10 cellular contexts compared by ENCODE assay signal in the genomic region with DNA sequence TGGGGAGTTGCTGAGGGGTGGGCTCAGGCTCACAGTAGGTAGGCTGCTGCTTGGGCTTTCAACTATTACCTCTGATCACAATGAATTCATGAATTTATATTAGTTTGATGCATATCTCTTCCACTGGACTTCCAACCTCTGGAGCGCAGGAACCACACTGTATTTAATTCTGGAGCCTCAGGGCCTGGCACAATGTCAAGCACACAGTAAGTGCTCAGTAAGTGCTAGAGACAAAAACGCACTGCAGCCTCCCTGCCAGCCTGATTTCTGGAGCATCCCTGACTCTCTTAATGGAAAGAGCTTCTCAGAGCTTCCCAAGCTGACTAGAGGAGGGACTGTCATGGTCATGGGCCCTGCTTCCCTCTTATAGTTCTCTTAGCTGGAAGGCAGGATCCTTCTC. TPM values are rescaled to one million over a fixed set of nuclear protein-coding genes. Genes with fewer than 3 reads are reported as not detected.
DNase-seq lines count a peak whose midpoint lies in the region; ATAC-seq and TF ChIP-seq lines count a peak whose summit lies in the region.
"Had no signal": no experiment of that assay in that cellular context is flagged by ENCODE, and none has a peak within 500 bp of the region (broad histone marks: within the 10 kb centered on the region; RNA-seq: fewer than 3 reads in every experiment).

No MANE protein-coding gene starts in this region.

- ATAC-seq in HG03196 (IDR thresholded peaks at IDR 0.05; ENCODE audit: unreplicated experiment) (peak; percentile 2), naive B cell (ENCODE audit: low read depth in 2 of 2) (no peak), GM21576 (IDR thresholded peaks at IDR 0.05; ENCODE audit: unreplicated experiment) (no peak)
- ATAC-seq: gastroesophageal sphincter had no signal

- intact Hi-C loops in CD14-positive monocyte (cut with micrococcal nuclease), result loop anchor here in 1 of 2 donors (5.0 kb wide), 1 partner anchor 35 kb away; the partner anchor contains the start of gene NUAK2
- intact Hi-C loops in activated T-helper 2 cell treated with anti-CD3 and anti-CD28 coated beads, Interferon-gamma antibody, Interleukin-2, Interleukin-4, amounts not matched to agents 10 μg/mL and 5 μg/mL and 100 μg/mL, durations not matched to agents 14 hours and 24 hours and 36 hours (cut with micrococcal nuclease), result loop anchor here (1.0 to 5.0 kb wide), 2 partner anchors 34 to 85 kb away; partner anchors contain the start of gene NUAK2

- H3K27me3 Mint-ChIP-seq in CD14-positive monocyte (ENCODE audit: low read depth in 3 of 3), result peaks cover 0 to 5% (median 2%) of the 10 kb centered on the region in 3 donors
- H3K27me3 Mint-ChIP-seq in activated T-helper 2 cell treated with anti-CD3 and anti-CD28 coated beads, Interferon-gamma antibody, Interleukin-2, Interleukin-4, amounts not matched to agents 10 μg/mL and 5 μg/mL and 100 μg/mL, durations not matched to agents 14 hours and 24 hours and 36 hours (ENCODE audit: low read depth), result peaks cover 7% of the 10 kb centered on the region
- no peaks in the 10 kb centered on the region for H3K27me3 Mint-ChIP-seq in naive B cell

- H3K4me1 Mint-ChIP-seq in CD14-positive monocyte, result peaks cover 75% of the 10 kb centered on the region
- H3K4me1 Mint-ChIP-seq in activated T-helper 2 cell treated with anti-CD3 and anti-CD28 coated beads, Interferon-gamma antibody, Interleukin-2, Interleukin-4, amounts not matched to agents 10 μg/mL and 5 μg/mL and 100 μg/mL, durations not matched to agents 14 hours and 24 hours and 36 hours (ENCODE audit: low read depth), result peaks cover 60% of the 10 kb centered on the region
- peaks cover 71 to 94% (median 91%) of the 10 kb centered on the region in 3 donors for H3K4me1 Mint-ChIP-seq in naive B cell

- H3K27ac Mint-ChIP-seq in CD14-positive monocyte, result peak overlapping the region; percentile 96 to 99 (median 98)
- H3K27ac Mint-ChIP-seq in activated T-helper 2 cell treated with anti-CD3 and anti-CD28 coated beads, Interferon-gamma antibody, Interleukin-2, Interleukin-4, amounts not matched to agents 10 μg/mL and 5 μg/mL and 100 μg/mL, durations not matched to agents 14 hours and 24 hours and 36 hours, result peak overlapping the region; percentile 63
- H3K27ac Mint-ChIP-seq in naive B cell, result peak overlapping the region; percentile 78 to 100 (median 98)

- no peaks in the 10 kb centered on the region for H3K9me3 Mint-ChIP-seq in CD14-positive monocyte
- H3K9me3 Mint-ChIP-seq in activated T-helper 2 cell treated with anti-CD3 and anti-CD28 coated beads, Interferon-gamma antibody, Interleukin-2, Interleukin-4, amounts not matched to agents 10 μg/mL and 5 μg/mL and 100 μg/mL, durations not matched to agents 14 hours and 24 hours and 36 hours, result no peaks in the 10 kb centered on the region
- peaks cover 0 to 2% (median 0%) of the 10 kb centered on the region in 7 donors for H3K9me3 Mint-ChIP-seq in naive B cell

- H3K36me3 Mint-ChIP-seq in CD14-positive monocyte (no peaks in the 10 kb centered on the region), naive B cell (no peaks in the 10 kb centered on the region)
- H3K36me3 Mint-ChIP-seq in activated T-helper 2 cell treated with anti-CD3 and anti-CD28 coated beads, Interferon-gamma antibody, Interleukin-2, Interleukin-4, amounts not matched to agents 10 μg/mL and 5 μg/mL and 100 μg/mL, durations not matched to agents 14 hours and 24 hours and 36 hours (ENCODE audit: low read depth), result no peaks in the 10 kb centered on the region

- H3K4me3 Mint-ChIP-seq in CD14-positive monocyte, result peak overlapping the region; percentile 56 to 75
- H3K4me3 Mint-ChIP-seq in activated T-helper 2 cell treated with anti-CD3 and anti-CD28 coated beads, Interferon-gamma antibody, Interleukin-2, Interleukin-4, amounts not matched to agents 10 μg/mL and 5 μg/mL and 100 μg/mL, durations not matched to agents 14 hours and 24 hours and 36 hours (ENCODE audit: low read depth), result peak overlapping the region; percentile 41
- H3K4me3 Mint-ChIP-seq in naive B cell, result peak overlapping the region; percentile 48 to 96 (median 81)

- TF ChIP-seq CTCF in CD14-positive monocyte (IDR thresholded peaks at IDR 0.05), result no peak

- no peak for DNase-seq in CD14-positive monocyte (ENCODE audit: low spot score)
- DNase-seq in activated T-helper 2 cell treated with anti-CD3 and anti-CD28 coated beads, Interferon-gamma antibody, Interleukin-2, Interleukin-4, amounts not matched to agents 10 μg/mL and 5 μg/mL and 100 μg/mL, durations not matched to agents 14 hours and 24 hours and 36 hours (ENCODE audit: low spot score), result no peak
- DNase-seq in naive B cell, result no peak
- no peak for DNase-seq in central memory CD4-positive, alpha-beta T cell
- DNase-seq in cortex of kidney (lab: John Stamatoyannopoulos, UW), result no peak
- no peak for DNase-seq in SIG-M5 (lab: John Stamatoyannopoulos, UW)
- DNase-seq: NCI-H1417 treated with DMSO at 0.1 percent for 48 hours had no signal

RNA-seq across cellular contexts. Expression of gene NUAK2, which starts 33.8 kb away (rescaled TPM):
- polyA plus RNA-seq in CD14-positive monocyte (10 to 100 TPM in 1 of 2 donors, 1 to 10 TPM in 1; 9.1 to 21.9 TPM), naive B cell (ENCODE audit: low read depth in 6 of 6) (100 to 1,000 TPM; 103 to 166 (median 113) TPM)
- total RNA-seq in activated T-helper 2 cell treated with anti-CD3 and anti-CD28 coated beads, Interferon-gamma antibody, Interleukin-2, Interleukin-4, amounts not matched to agents 10 μg/mL and 5 μg/mL and 100 μg/mL, durations not matched to agents 14 hours and 24 hours and 36 hours, result 0.41 and 0.44 TPM in 2 replicates

RNA-seq across cellular contexts. Expression of gene TMCC2, which starts 60.0 kb away (rescaled TPM):
- polyA plus RNA-seq in CD14-positive monocyte (under 1 TPM in 1 of 2 donors, not detected in 1; 0.27 TPM), naive B cell (ENCODE audit: low read depth in 6 of 6) (under 1 TPM in 5 of 6 donors, not detected in 1; 0.12 to 0.77 (median 0.50) TPM)
- 13.4 and 14.0 TPM in 2 replicates for total RNA-seq in activated T-helper 2 cell treated with anti-CD3 and anti-CD28 coated beads, Interferon-gamma antibody, Interleukin-2, Interleukin-4, amounts not matched to agents 10 μg/mL and 5 μg/mL and 100 μg/mL, durations not matched to agents 14 hours and 24 hours and 36 hours

Comparison
In these comparisons a context has a peak if more than half of its experiments do, and no peak if none do; other contexts are left out.
1. RNA of gene NUAK2, which starts 33.8 kb away (polyA plus RNA-seq): 103 to 166 TPM in naive B cell; 9.1 to 21.9 TPM in CD14-positive monocyte; every median in the first group is over 4 times any median in the second.
2. Peak in every context shown above with its lines, with median percentiles within 50 percentile points of each other: H3K27ac Mint-ChIP-seq and H3K4me3 Mint-ChIP-seq.